In the genomic region with DNA sequence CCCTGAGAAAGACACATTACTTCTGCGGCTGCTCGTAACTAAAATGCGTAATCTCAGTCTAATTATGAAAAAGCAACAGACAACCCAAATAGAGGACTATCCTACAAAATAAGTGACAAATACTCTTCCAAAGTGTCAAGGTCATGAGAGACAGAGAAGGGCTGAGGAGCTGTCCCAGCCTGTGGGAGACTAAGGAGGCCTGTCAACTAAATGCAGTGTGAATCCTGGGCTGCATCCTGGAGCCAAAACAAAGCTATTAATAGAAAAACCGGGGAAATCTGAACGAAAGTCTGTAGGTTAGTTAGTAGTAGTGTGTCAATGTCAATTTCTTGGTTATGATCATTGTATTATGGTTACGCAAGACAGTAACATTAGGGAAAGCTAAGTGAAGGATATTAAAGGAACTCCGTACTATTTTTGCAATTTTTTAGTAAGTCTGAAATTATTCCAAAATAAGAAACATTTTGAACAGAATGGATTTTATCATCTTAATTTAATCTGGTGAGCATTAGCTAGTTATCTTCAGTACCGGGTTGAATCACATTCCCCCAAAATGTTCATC, we compare ENCODE assay signal across 13 cellular contexts. TPM values are rescaled to one million over a fixed set of nuclear protein-coding genes. Genes with fewer than 3 reads are reported as not detected.
DNase-seq lines count a peak whose midpoint lies in the region; ATAC-seq and TF ChIP-seq lines count a peak whose summit lies in the region.
"Had no signal": no experiment of that assay in that cellular context is flagged by ENCODE, and none has a peak within 500 bp of the region (broad histone marks: within the 10 kb centered on the region; RNA-seq: fewer than 3 reads in every experiment).

No MANE protein-coding gene starts in this region.

- H3K27me3 ChIP-seq in right atrium auricular region (no peaks in the 10 kb centered on the region), heart left ventricle (no peaks in the 10 kb centered on the region), right cardiac atrium (ENCODE audit: control insufficient read depth, insufficient read depth) (no peaks in the 10 kb centered on the region)
- H3K27me3 ChIP-seq: BLaER1 treated with 17β-estradiol and CSF1 and Interleukin-3, amounts not matched to agents 10 nM and 100 nM had no signal

- H3K9me3 ChIP-seq in right atrium auricular region, result no peaks in the 10 kb centered on the region
- H3K9me3 ChIP-seq in heart left ventricle, result no peaks in the 10 kb centered on the region
- H3K9me3 ChIP-seq in right cardiac atrium (ENCODE audit: control insufficient read depth, low read length), result no peaks in the 10 kb centered on the region
- H3K9me3 ChIP-seq: BLaER1 treated with 17β-estradiol and CSF1 and Interleukin-3, amounts not matched to agents 10 nM and 100 nM; HAP-1 had no signal

- TF ChIP-seq CTCF in right atrium auricular region (IDR thresholded peaks at IDR 0.05) (no peak), heart left ventricle (IDR thresholded peaks at IDR 0.05) (no peak)

- H3K4me1 ChIP-seq in right atrium auricular region (peaks cover 0 to 13% of the 10 kb centered on the region in 2 donors), heart left ventricle (peaks cover 0 to 11% (median 0%) of the 10 kb centered on the region in 12 donors), right cardiac atrium (ENCODE audit: control insufficient read depth, insufficient read depth, low read length) (no peaks in the 10 kb centered on the region)
- H3K4me1 ChIP-seq: BLaER1 treated with 17β-estradiol and CSF1 and Interleukin-3, amounts not matched to agents 10 nM and 100 nM; HAP-1 had no signal

- H3K36me3 ChIP-seq in right atrium auricular region (no peaks in the 10 kb centered on the region), heart left ventricle (no peaks in the 10 kb centered on the region)
- H3K36me3 ChIP-seq: BLaER1 treated with 17β-estradiol and CSF1 and Interleukin-3, amounts not matched to agents 10 nM and 100 nM; HAP-1 had no signal

- TF ChIP-seq POLR2A in heart left ventricle (IDR thresholded peaks at IDR 0.05), result no peak

- 66 to 71% (median 68%) methylated on average over 8 of the region's 8 CpGs for WGBS in heart left ventricle, 4 donors
- 63% methylated on average over 8 of the region's 8 CpGs for WGBS in right cardiac atrium

- H3K4me3 ChIP-seq in right atrium auricular region (no peak overlapping the region), heart left ventricle (no peak overlapping the region), right cardiac atrium (ENCODE audit: low read length) (no peak overlapping the region)
- H3K4me3 ChIP-seq: BLaER1 treated with 17β-estradiol and CSF1 and Interleukin-3, amounts not matched to agents 10 nM and 100 nM; GM12878; GM23248; HAP-1 had no signal

- H3K27ac ChIP-seq in right atrium auricular region (peak overlapping the region in 1 of 2 donors; percentile 43), heart left ventricle (no peak overlapping the region), right cardiac atrium (ENCODE audit: low read length) (no peak overlapping the region)
- H3K27ac ChIP-seq: BLaER1 treated with 17β-estradiol and CSF1 and Interleukin-3, amounts not matched to agents 10 nM and 100 nM; GM23248 had no signal

- DNase-seq in Right ventricle myocardium superior (no peak), right atrium auricular region (ENCODE audit: low spot score) (no peak), heart left ventricle (no peak), right cardiac atrium (no peak)
- no peak for DNase-seq in NK-92 treated with Interleukin-12 subunit alpha and Interleukin-12 subunit beta, amount 100 ng/mL, for 24 hours (lab: John Stamatoyannopoulos, UW)
- DNase-seq: Calu3; CD8-positive, alpha-beta T cell; DMS79 treated with DMSO at 0.1 percent for 48 hours; GM23248 had no signal

- peak; percentile 70 for ATAC-seq in Right ventricle myocardium superior (ENCODE audit: poor library complexity)
- peak in 3 of 4 donors; percentile 46 to 61 (median 57) for ATAC-seq in heart left ventricle
- ATAC-seq in right cardiac atrium, result peak; percentile 54 to 58
- ATAC-seq in GM18909 (IDR thresholded peaks at IDR 0.05; ENCODE audit: poor library complexity, unreplicated experiment), result no peak
- ATAC-seq: CD8-positive, alpha-beta T cell; GM12878 had no signal

- intact Hi-C loops in Right ventricle myocardium superior (cut with DNase I) (no loop called here), heart left ventricle (cut with DNase I) (no loop called here), right cardiac atrium (cut with DNase I) (loop anchor here in 1 of 4 donors (10.0 kb wide), 1 partner anchor 100 kb away; the partner anchor contains the start of gene CHST1)

RNA-seq across cellular contexts. Expression of gene SLC35C1, which starts 39.8 kb away (rescaled TPM):
- total RNA-seq in Right ventricle myocardium superior (5.8 TPM), right atrium auricular region (10 to 100 TPM in 1 of 2 donors, 1 to 10 TPM in 1; 5.2 to 11.6 TPM), heart left ventricle (10 to 100 TPM in 4 of 9 donors, 1 to 10 TPM in 5; 5.5 to 11.3 (median 7.8) TPM), right cardiac atrium (10 to 100 TPM in 1 of 4 donors, 1 to 10 TPM in 3; 7.6 to 11.4 (median 9.0) TPM)
- polyA plus RNA-seq in heart left ventricle (10 to 100 TPM in 1 of 2 donors, 1 to 10 TPM in 1; 5.3 to 21.0 TPM), right cardiac atrium (7.3 TPM)
